Comparison of ENCODE assay signal across 2 cellular contexts in genomic region chr12:52594237-52594636, GRCh38.
A peak's percentile ranks its signal among the peaks of the same experiment; 100 is the strongest.
TF ChIP-seq lines count a peak whose summit lies in the region.

No MANE protein-coding gene starts in this region.

TF ChIP-seq in HEK293, 187 proteins besides CTCF, POLR2A, EP300 and RAD21:
- TF ChIP-seq ZNF280D (tag by site-specific recombination; IDR thresholded peaks at IDR 0.05) (0 out of 2 replicates have a peak, but pooled peaks have one; percentile 28), ZNF146 (tag by site-specific recombination; IDR thresholded peaks at IDR 0.05) (peak; percentile 73)

TF ChIP-seq in K562, 482 proteins besides CTCF, POLR2A, EP300 and RAD21:
- TF ChIP-seq ZNF146 (CRISPR knock-in tag; IDR thresholded peaks at IDR 0.05; ENCODE audit: unreplicated experiment) (peak; percentile 85), BCOR (IDR thresholded peaks at IDR 0.05) (0 out of 2 replicates have a peak, but pooled peaks have one; percentile 27), RBM25 (IDR thresholded peaks at IDR 0.05; ENCODE audit: low read depth, low read length, severe bottlenecking) (peak; percentile 39)
TF ChIP-seq in K562: peak in this region for 3; not testable (repeated sequence) for 479.
